Comparison of ENCODE assay signal across 8 cellular contexts in genomic region chr12:25377475-25378179, GRCh38.
DNase-seq lines count a peak whose midpoint lies in the region; ATAC-seq and TF ChIP-seq lines count a peak whose summit lies in the region.

No MANE protein-coding gene starts in this region.

- H3K4me1 Mint-ChIP-seq in activated T-helper 1 cell treated with anti-CD3 and anti-CD28 coated beads, Interleukin-12 subunit alpha, Interleukin-12 subunit beta, Interleukin-2, Interleukin-4 antibody, amounts not matched to agents 30 ng/mL and 10 ng/mL and 1 ng/mL, durations not matched to agents 14 hours and 24 hours and 36 hours (ENCODE audit: low read depth), result peaks cover 78% of the 10 kb centered on the region
- peaks cover 27 to 71% (median 68%) of the 10 kb centered on the region in 7 donors for H3K4me1 Mint-ChIP-seq in naive thymus-derived CD4-positive, alpha-beta T cell

- no peaks in the 10 kb centered on the region for H3K36me3 ChIP-seq in naive thymus-derived CD4-positive, alpha-beta T cell (ENCODE audit: control insufficient read depth in 2 of 3, insufficient read depth in 3 of 3, low read length in 3 of 3)
- H3K36me3 ChIP-seq in left ventricle myocardium inferior, result no peaks in the 10 kb centered on the region

- ATAC-seq in HG03378 (IDR thresholded peaks at IDR 0.05; ENCODE audit: unreplicated experiment) (peak; percentile 75), HG03521 (IDR thresholded peaks at IDR 0.05; ENCODE audit: unreplicated experiment) (no peak), HG03280 (IDR thresholded peaks at IDR 0.05; ENCODE audit: unreplicated experiment) (no peak), GM21737 (IDR thresholded peaks at IDR 0.05; ENCODE audit: unreplicated experiment) (no peak)
- peak; percentile 90 for ATAC-seq in naive thymus-derived CD4-positive, alpha-beta T cell

- no peaks in the 10 kb centered on the region for H3K27me3 ChIP-seq in naive thymus-derived CD4-positive, alpha-beta T cell (ENCODE audit: control insufficient read depth in 2 of 2, insufficient read depth in 2 of 2, low read length in 2 of 2)
- no peaks in the 10 kb centered on the region for H3K27me3 ChIP-seq in left ventricle myocardium inferior (ENCODE audit: low read depth)

- H3K9me3 Mint-ChIP-seq in activated T-helper 1 cell treated with anti-CD3 and anti-CD28 coated beads, Interleukin-12 subunit alpha, Interleukin-12 subunit beta, Interleukin-2, Interleukin-4 antibody, amounts not matched to agents 30 ng/mL and 10 ng/mL and 1 ng/mL, durations not matched to agents 14 hours and 24 hours and 36 hours, result no peaks in the 10 kb centered on the region
- peaks cover 0 to 6% (median 0%) of the 10 kb centered on the region in 11 donors for H3K9me3 Mint-ChIP-seq in naive thymus-derived CD4-positive, alpha-beta T cell

- no peak overlapping the region for H3K4me3 ChIP-seq in naive thymus-derived CD4-positive, alpha-beta T cell (ENCODE audit: low read length)
- H3K4me3 ChIP-seq in left ventricle myocardium inferior, result no peak overlapping the region

- H3K27ac ChIP-seq in naive thymus-derived CD4-positive, alpha-beta T cell (ENCODE audit: low read depth, low read length), result peak overlapping the region; percentile 80
- H3K27ac ChIP-seq in left ventricle myocardium inferior (replicated peaks), result no peak overlapping the region

- no peaks in the 10 kb centered on the region for H3K9me3 ChIP-seq in naive thymus-derived CD4-positive, alpha-beta T cell (ENCODE audit: control insufficient read depth in 2 of 3, low read length in 3 of 3)
- H3K9me3 ChIP-seq in left ventricle myocardium inferior (replicated peaks), result no peaks in the 10 kb centered on the region

- no peaks in the 10 kb centered on the region for H3K27me3 Mint-ChIP-seq in activated T-helper 1 cell treated with anti-CD3 and anti-CD28 coated beads, Interleukin-12 subunit alpha, Interleukin-12 subunit beta, Interleukin-2, Interleukin-4 antibody, amounts not matched to agents 30 ng/mL and 10 ng/mL and 1 ng/mL, durations not matched to agents 14 hours and 24 hours and 36 hours (ENCODE audit: insufficient read depth)
- no peaks in the 10 kb centered on the region for H3K27me3 Mint-ChIP-seq in naive thymus-derived CD4-positive, alpha-beta T cell

- intact Hi-C loops in activated T-helper 1 cell treated with anti-CD3 and anti-CD28 coated beads, Interleukin-12 subunit alpha, Interleukin-12 subunit beta, Interleukin-2, Interleukin-4 antibody, amounts not matched to agents 30 ng/mL and 10 ng/mL and 1 ng/mL, durations not matched to agents 14 hours and 24 hours and 36 hours (cut with micrococcal nuclease), result loop anchor here (1.0 to 2.0 kb wide), 3 partner anchors 12 to 57 kb away; no protein-coding TSS in a partner anchor
- intact Hi-C loops in naive thymus-derived CD4-positive, alpha-beta T cell (cut with micrococcal nuclease), result loop anchor here in 1 of 2 donors (1.0 kb wide), 2 partner anchors 12 to 54 kb away; no protein-coding TSS in a partner anchor
- intact Hi-C loops in left ventricle myocardium inferior (cut with micrococcal nuclease), result no loop called here

- DNase-seq in EH (ENCODE audit: low read depth) (peak; percentile 65), left ventricle myocardium inferior (no peak)
- DNase-seq in activated T-helper 1 cell treated with anti-CD3 and anti-CD28 coated beads, Interleukin-12 subunit alpha, Interleukin-12 subunit beta, Interleukin-2, Interleukin-4 antibody, amounts not matched to agents 30 ng/mL and 10 ng/mL and 1 ng/mL, durations not matched to agents 14 hours and 24 hours and 36 hours (ENCODE audit: low spot score), result peak; percentile 37
- DNase-seq in naive thymus-derived CD4-positive, alpha-beta T cell, result peak in 8 of 9 donors; percentile 46 to 81 (median 68)

- H3K36me3 Mint-ChIP-seq in activated T-helper 1 cell treated with anti-CD3 and anti-CD28 coated beads, Interleukin-12 subunit alpha, Interleukin-12 subunit beta, Interleukin-2, Interleukin-4 antibody, amounts not matched to agents 30 ng/mL and 10 ng/mL and 1 ng/mL, durations not matched to agents 14 hours and 24 hours and 36 hours (ENCODE audit: low read depth), result peaks cover 9% of the 10 kb centered on the region
- H3K36me3 Mint-ChIP-seq in naive thymus-derived CD4-positive, alpha-beta T cell, result peaks cover 0 to 11% (median 0%) of the 10 kb centered on the region in 5 donors

- peak overlapping the region; percentile 93 for H3K27ac Mint-ChIP-seq in activated T-helper 1 cell treated with anti-CD3 and anti-CD28 coated beads, Interleukin-12 subunit alpha, Interleukin-12 subunit beta, Interleukin-2, Interleukin-4 antibody, amounts not matched to agents 30 ng/mL and 10 ng/mL and 1 ng/mL, durations not matched to agents 14 hours and 24 hours and 36 hours
- H3K27ac Mint-ChIP-seq in naive thymus-derived CD4-positive, alpha-beta T cell, result peak overlapping the region; percentile 82 to 97 (median 92)

- H3K4me1 ChIP-seq in naive thymus-derived CD4-positive, alpha-beta T cell (ENCODE audit: control insufficient read depth in 2 of 2, insufficient read depth in 2 of 2, low read length in 2 of 2), result peaks cover 9 to 38% of the 10 kb centered on the region in 2 donors
- H3K4me1 ChIP-seq in left ventricle myocardium inferior, result no peaks in the 10 kb centered on the region

- no peak for TF ChIP-seq CTCF in left ventricle myocardium inferior (IDR thresholded peaks at IDR 0.05; ENCODE audit: borderline replicate concordance)

- peak overlapping the region; percentile 46 for H3K4me3 Mint-ChIP-seq in activated T-helper 1 cell treated with anti-CD3 and anti-CD28 coated beads, Interleukin-12 subunit alpha, Interleukin-12 subunit beta, Interleukin-2, Interleukin-4 antibody, amounts not matched to agents 30 ng/mL and 10 ng/mL and 1 ng/mL, durations not matched to agents 14 hours and 24 hours and 36 hours
- peak overlapping the region; percentile 26 to 70 (median 60) for H3K4me3 Mint-ChIP-seq in naive thymus-derived CD4-positive, alpha-beta T cell

- POLR2A ChIA-PET in naive thymus-derived CD4-positive, alpha-beta T cell (lab: Charles Lee), result interaction anchor here (0.6 to 5.4 kb wide), 25 partner anchors 11 to 326 kb away, joined by 3 to 56 read pairs (median 5); partner anchors contain the start of gene KRAS

- CTCF ChIA-PET in naive thymus-derived CD4-positive, alpha-beta T cell (lab: Charles Lee), result interaction anchor here (0.7 to 2.2 kb wide), 5 partner anchors 10 to 137 kb away, joined by 3 to 13 read pairs (median 6); partner anchors contain the start of gene KRAS

Comparison
In these comparisons a context has a peak if more than half of its experiments do, and no peak if none do; other contexts are left out.
1. ATAC-seq: peak in HG03378 (single experiment) and naive thymus-derived CD4-positive, alpha-beta T cell (single experiment); none in HG03521 (single experiment), HG03280 (single experiment) and GM21737 (single experiment).